ENCODE assay signal across 9 cellular contexts in genomic region chr15:34365836-34366235, GRCh38. TPM values are rescaled to one million over a fixed set of nuclear protein-coding genes. Genes with fewer than 3 reads are reported as not detected.
DNase-seq lines count a peak whose midpoint lies in the region; ATAC-seq and TF ChIP-seq lines count a peak whose summit lies in the region.
"Had no signal": no experiment of that assay in that cellular context is flagged by ENCODE, and none has a peak within 500 bp of the region (broad histone marks: within the 10 kb centered on the region; RNA-seq: fewer than 3 reads in every experiment).

No MANE protein-coding gene starts in this region.

- intact Hi-C loops in psoas muscle (cut with DNase I): no loop called here

- no peaks in the 10 kb centered on the region for H3K27me3 Mint-ChIP-seq in T-helper 17 cell

- peaks cover 42% of the 10 kb centered on the region for H3K4me1 Mint-ChIP-seq in T-helper 17 cell

- peak overlapping the region; percentile 98 for H3K4me3 Mint-ChIP-seq in T-helper 17 cell

- ATAC-seq in T-helper 17 cell (no peak), psoas muscle (no peak), GM18520 (IDR thresholded peaks at IDR 0.05; ENCODE audit: unreplicated experiment) (no peak), GM19035 (IDR thresholded peaks at IDR 0.05; ENCODE audit: unreplicated experiment) (no peak)

- DNase-seq in T-helper 17 cell (no peak), fibroblast of villous mesenchyme (ENCODE audit: low read depth) (no peak), psoas muscle (no peak), islet precursor cell (no peak), NOMO-1 (lab: John Stamatoyannopoulos, UW; ENCODE audit: unreplicated experiment in 2 of 2) (no peak)

- 35 to 42% (median 42%) methylated on average over 5 of the region's 5 CpGs for WGBS in psoas muscle, 3 donors

- peaks cover 9% of the 10 kb centered on the region for H3K4me1 ChIP-seq in psoas muscle

- H3K36me3 Mint-ChIP-seq in T-helper 17 cell (ENCODE audit: low read depth): peaks cover 3% of the 10 kb centered on the region

- H3K9me3 ChIP-seq in T-helper 17 cell (ENCODE audit: control insufficient read depth, low read length, poor library complexity, severe bottlenecking): no peaks in the 10 kb centered on the region
- H3K9me3 ChIP-seq in psoas muscle: no peaks in the 10 kb centered on the region

- no peaks in the 10 kb centered on the region for H3K27me3 ChIP-seq in psoas muscle (ENCODE audit: insufficient read depth in 3 of 3, low read length in 2 of 3)

- TF ChIP-seq CTCF in fibroblast of villous mesenchyme (IDR thresholded peaks at IDR 0.05; ENCODE audit: insufficient read depth, low read depth, low read length) (no peak), psoas muscle (IDR thresholded peaks at IDR 0.05) (no peak)

- peaks cover 0 to 20% of the 10 kb centered on the region in 2 donors for H3K36me3 ChIP-seq in psoas muscle (ENCODE audit: insufficient read depth in 1 of 2, low read depth in 1 of 2)

- H3K27ac ChIP-seq in psoas muscle: peak overlapping the region; percentile 97

- H3K4me3 ChIP-seq in GM08714 (ENCODE audit: low read length) (peak overlapping the region; percentile 82; the same call in 1 of the 2 replicates), fibroblast of villous mesenchyme (ENCODE audit: low read depth, low read length) (peak overlapping the region; percentile 87), psoas muscle (peak overlapping the region; percentile 98)

- peak overlapping the region; percentile 88 for H3K27ac Mint-ChIP-seq in T-helper 17 cell

RNA-seq across cellular contexts. Expression of gene LPCAT4, which starts 1.2 kb away (rescaled TPM):
- total RNA-seq in T-helper 17 cell (10 to 100 TPM; 93.2 to 99.0 TPM), fibroblast of villous mesenchyme (11.0 and 19.9 TPM in 2 replicates), psoas muscle (10 to 100 TPM in 2 of 4 donors, 1 to 10 TPM in 2; 8.4 to 13.1 (median 10.2) TPM)
- polyA plus RNA-seq in psoas muscle: 1 to 10 TPM; 6.7 to 8.5 (median 7.7) TPM

RNA-seq across cellular contexts. Expression of gene NUTM1, which starts 22.7 kb away (rescaled TPM):
- total RNA-seq in T-helper 17 cell (not detected), fibroblast of villous mesenchyme (not detected in 2 replicates), psoas muscle (not detected)
- under 1 TPM in 1 of 3 donors, not detected in 2; 0.01 TPM for polyA plus RNA-seq in psoas muscle
- polyA plus RNA-seq: adipose tissue had no signal

RNA-seq across cellular contexts. Expression of gene NOP10, which starts 22.9 kb away (rescaled TPM):
- total RNA-seq in T-helper 17 cell: 10 to 100 TPM; 40.8 to 52.8 TPM
- 190 and 201 TPM in 2 replicates for total RNA-seq in fibroblast of villous mesenchyme
- 100 to 1,000 TPM; 123 to 146 (median 134) TPM for total RNA-seq in psoas muscle
- polyA plus RNA-seq in psoas muscle: 100 to 1,000 TPM; 241 to 441 (median 274) TPM

RNA-seq across cellular contexts. Expression of gene SLC12A6, which starts 28.3 kb away (rescaled TPM):
- 10 to 100 TPM; 57.9 to 69.2 TPM for total RNA-seq in T-helper 17 cell
- total RNA-seq in fibroblast of villous mesenchyme: 12.5 and 12.6 TPM in 2 replicates
- total RNA-seq in psoas muscle: 10 to 100 TPM in 3 of 4 donors, 1 to 10 TPM in 1; 8.7 to 22.1 (median 18.8) TPM
- 10 to 100 TPM in 1 of 3 donors, 1 to 10 TPM in 2; 2.3 to 12.3 (median 5.3) TPM for polyA plus RNA-seq in psoas muscle
